In the genomic region with DNA sequence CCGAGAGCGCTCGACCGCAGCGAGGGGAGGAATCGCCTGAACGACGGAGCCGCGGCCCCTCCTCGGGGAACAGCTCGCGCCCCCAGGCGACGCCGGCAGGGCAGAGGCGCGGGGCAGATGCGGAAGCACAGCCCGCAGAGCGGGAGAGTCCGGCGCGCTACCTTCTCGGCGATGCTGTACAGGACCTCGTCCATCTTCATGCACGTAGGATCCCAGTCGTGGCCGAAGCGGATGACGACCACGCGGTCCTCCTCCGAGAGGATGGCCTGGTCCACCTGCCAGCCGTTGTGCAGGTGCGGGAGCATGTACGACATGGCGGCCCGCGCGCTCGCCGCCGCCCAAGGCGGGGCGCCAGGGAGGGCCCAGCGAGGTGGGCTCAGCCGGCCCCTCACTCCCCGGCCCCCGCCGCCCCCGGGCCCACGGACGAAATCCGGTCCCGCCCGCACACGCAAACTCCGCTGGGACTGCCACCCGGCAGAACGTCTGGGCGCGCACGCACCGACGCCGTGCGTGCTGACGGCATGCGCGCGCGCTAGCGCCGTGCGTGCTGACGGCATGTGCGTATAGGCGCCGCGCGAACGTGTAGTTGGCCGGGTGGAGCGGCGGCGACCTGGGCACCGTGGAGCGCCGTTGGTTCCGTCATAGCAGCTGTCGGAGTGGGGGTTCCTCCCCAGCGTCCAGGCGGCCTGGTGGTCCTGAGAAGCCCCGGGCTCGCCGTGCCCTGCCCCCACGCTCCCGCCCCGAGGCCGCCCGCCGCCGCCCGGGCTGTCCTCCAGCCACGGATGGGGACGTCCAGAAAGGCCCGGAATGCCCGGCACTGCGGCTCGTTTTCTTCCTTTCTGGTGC, we compare ENCODE assay signal across 8 cellular contexts. TPM values are rescaled to one million over a fixed set of nuclear protein-coding genes. Genes with fewer than 3 reads are reported as not detected.
A peak's percentile ranks its signal among the peaks of the same experiment; 100 is the strongest.
DNase-seq lines count a peak whose midpoint lies in the region; ATAC-seq, FAIRE-seq and TF ChIP-seq lines count a peak whose summit lies in the region.

A gene with protein sequence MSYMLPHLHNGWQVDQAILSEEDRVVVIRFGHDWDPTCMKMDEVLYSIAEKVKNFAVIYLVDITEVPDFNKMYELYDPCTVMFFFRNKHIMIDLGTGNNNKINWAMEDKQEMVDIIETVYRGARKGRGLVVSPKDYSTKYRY (minus strand): TSS at position 485 of the 846 bp plus-strand sequence. CDS start 171 bp downstream, at position 314.

- intact Hi-C loops in left ventricle myocardium inferior (cut with micrococcal nuclease) = no loop called here

- H3K27ac Mint-ChIP-seq in T-helper 1 cell treated with Interleukin-12 subunit alpha and Interleukin-12 subunit beta and Interleukin-4 antibody, amounts not matched to agents 30 μg/mL and 1 μg/mL, for 36 hours = peak within 1 kb of the TSS; percentile 96

- no peaks in the 10 kb centered on the region for H3K27me3 ChIP-seq in left ventricle myocardium inferior (ENCODE audit: low read depth)

- no peaks in the 10 kb centered on the region for H3K9me3 ChIP-seq in left ventricle myocardium inferior (replicated peaks)

- peaks cover 7% of the 10 kb centered on the region for H3K36me3 Mint-ChIP-seq in T-helper 1 cell treated with Interleukin-12 subunit alpha and Interleukin-12 subunit beta and Interleukin-4 antibody, amounts not matched to agents 30 μg/mL and 1 μg/mL, for 36 hours (ENCODE audit: low read depth)

- H3K36me3 ChIP-seq in left ventricle myocardium inferior = peaks cover 6% of the 10 kb centered on the region

- FAIRE-seq in urothelium cell line (lab: Jason Lieb, UNC) = peak; percentile 100

- H3K9me3 Mint-ChIP-seq in T-helper 1 cell treated with Interleukin-12 subunit alpha and Interleukin-12 subunit beta and Interleukin-4 antibody, amounts not matched to agents 30 μg/mL and 1 μg/mL, for 36 hours = no peaks in the 10 kb centered on the region

- peaks cover 36% of the 10 kb centered on the region for H3K4me1 Mint-ChIP-seq in T-helper 1 cell treated with Interleukin-12 subunit alpha and Interleukin-12 subunit beta and Interleukin-4 antibody, amounts not matched to agents 30 μg/mL and 1 μg/mL, for 36 hours (ENCODE audit: low read depth)

- peak within 1 kb of the TSS; percentile 98 for H3K4me3 Mint-ChIP-seq in T-helper 1 cell treated with Interleukin-12 subunit alpha and Interleukin-12 subunit beta and Interleukin-4 antibody, amounts not matched to agents 30 μg/mL and 1 μg/mL, for 36 hours

- no peaks in the 10 kb centered on the region for H3K27me3 Mint-ChIP-seq in T-helper 1 cell treated with Interleukin-12 subunit alpha and Interleukin-12 subunit beta and Interleukin-4 antibody, amounts not matched to agents 30 μg/mL and 1 μg/mL, for 36 hours (ENCODE audit: low read depth)

- TF ChIP-seq CTCF in GM13976 (IDR thresholded peaks at IDR 0.05; ENCODE audit: borderline replicate concordance, control extremely low read depth, extremely low read depth, insufficient read depth, missing control alignments) = peak; percentile 46
- TF ChIP-seq CTCF in left ventricle myocardium inferior (IDR thresholded peaks at IDR 0.05; ENCODE audit: borderline replicate concordance) = peak; percentile 44

- ATAC-seq in HG02759 (IDR thresholded peaks at IDR 0.05; ENCODE audit: unreplicated experiment) = peak; percentile 98

- H3K4me1 ChIP-seq in left ventricle myocardium inferior = peaks cover 43% of the 10 kb centered on the region

- peak within 1 kb of the TSS; percentile 98 for H3K27ac ChIP-seq in left ventricle myocardium inferior (replicated peaks)

- peak; percentile 92 for DNase-seq in GM13976 (ENCODE audit: low spot score)
- peak; percentile 68 for DNase-seq in NCI-H128 (lab: John Stamatoyannopoulos, UW; ENCODE audit: unreplicated experiment)
- DNase-seq in amniotic stem cell (lab: John Stamatoyannopoulos, UW) = peak; percentile 67
- DNase-seq in left ventricle myocardium inferior = peak; percentile 88
- DNase-seq in pulmonary artery endothelial cell (ENCODE audit: low read depth, low spot score) = peak; percentile 71
- peak; percentile 94 for DNase-seq in urothelium cell line (ENCODE audit: low spot score)

- peak within 1 kb of the TSS; percentile 88 for H3K4me3 ChIP-seq in left ventricle myocardium inferior

- in situ Hi-C loops in GM13976 (cut with MboI; ENCODE audit: low sequenced_read_pairs, unreplicated experiment) = no loop called here

RNA-seq across cellular contexts. Expression of the gene that starts here (rescaled TPM):
- total RNA-seq in left ventricle myocardium inferior = 92.0 TPM
- 71.2 and 86.4 TPM in 2 replicates for total RNA-seq in pulmonary artery endothelial cell

Comparison
In these comparisons a context has a peak if more than half of its experiments do, and no peak if none do; other contexts are left out.
1. Peak in every context shown above with its lines: DNase-seq, ATAC-seq, H3K4me3 ChIP-seq and H3K27ac ChIP-seq.